Comparison of ENCODE assay signal across 8 cellular contexts in genomic region chr7:1136841-1137516, GRCh38. TPM values are rescaled to one million over a fixed set of nuclear protein-coding genes. Genes with fewer than 3 reads are reported as not detected.
DNase-seq lines count a peak whose midpoint lies in the region; TF ChIP-seq lines count a peak whose summit lies in the region.

No MANE protein-coding gene starts in this region.

- H3K4me1 ChIP-seq in BE2C (peaks cover 4% of the 10 kb centered on the region), HAP-1 (peaks cover 4% of the 10 kb centered on the region; the same call in 1 of the 2 replicates), esophagus squamous epithelium (peaks cover 14 to 21% (median 15%) of the 10 kb centered on the region in 3 donors)

- TF ChIP-seq CTCF in BE2C (IDR thresholded peaks at IDR 0.05; ENCODE audit: low read depth, low read length) (no peak), esophagus squamous epithelium (IDR thresholded peaks at IDR 0.05) (no peak), retinal pigment epithelial cell (conservative IDR thresholded peaks at IDR 0.05; ENCODE audit: low read depth, low read length) (no peak)

- DNase-seq in BE2C: no peak
- peak in 1 of 2 experiments; percentile 28 for DNase-seq in HAP-1 (ENCODE audit: low spot score in 2 of 2)
- peak; percentile 60 for DNase-seq in SK-N-DZ (ENCODE audit: low spot score)
- no peak for DNase-seq in esophagus squamous epithelium (lab: John Stamatoyannopoulos, UW)
- no peak for DNase-seq in retinal pigment epithelial cell (ENCODE audit: low read depth)
- DNase-seq in NCI-H187 (lab: John Stamatoyannopoulos, UW): no peak
- DNase-seq in activated gamma-delta T cell treated with Interleukin-2 at 50 U/mL for 16 hours: no peak
- no peak for DNase-seq in globus pallidus (ENCODE audit: low spot score)

- H3K4me3 ChIP-seq in BE2C (ENCODE audit: low read depth, low read length) (peak overlapping the region; percentile 91), HAP-1 (peak overlapping the region; percentile 55), esophagus squamous epithelium (peak overlapping the region; percentile 73 to 92 (median 80)), retinal pigment epithelial cell (ENCODE audit: low read length) (peak overlapping the region; percentile 71)

- H3K27me3 ChIP-seq in BE2C (no peaks in the 10 kb centered on the region), HAP-1 (ENCODE audit: low read depth) (no peaks in the 10 kb centered on the region), esophagus squamous epithelium (no peaks in the 10 kb centered on the region)

- intact Hi-C loops in esophagus squamous epithelium (cut with DNase I): no loop called here

- H3K36me3 ChIP-seq in BE2C: 0 out of 2 replicates have a peak, but pooled peaks cover 2% of the 10 kb centered on the region
- no peaks in the 10 kb centered on the region for H3K36me3 ChIP-seq in HAP-1 (replicated peaks)
- H3K36me3 ChIP-seq in esophagus squamous epithelium: no peaks in the 10 kb centered on the region

- 10 to 18% methylated on average over 9 of the region's 9 CpGs for WGBS in esophagus squamous epithelium, 2 donors

- H3K9me3 ChIP-seq in BE2C (no peaks in the 10 kb centered on the region), HAP-1 (0 out of 2 replicates have a peak, but pooled peaks cover 2% of the 10 kb centered on the region), esophagus squamous epithelium (no peaks in the 10 kb centered on the region)

- in situ Hi-C loops in HAP-1 (cut with MboI; ENCODE audit: low sequenced_read_pairs): no loop called here

- H3K27ac ChIP-seq in esophagus squamous epithelium: no peak overlapping the region

- no peak for TF ChIP-seq POLR2A in esophagus squamous epithelium (IDR thresholded peaks at IDR 0.05)

RNA-seq across cellular contexts. Expression of gene ZFAND2A, which starts 23.0 kb away (rescaled TPM):
- polyA plus RNA-seq in BE2C (2012; ENCODE audit: insufficient read depth, insufficient read length, low read depth): 103 TPM
- polyA plus RNA-seq in SK-N-DZ (2014; cell fraction: cytosol; rRNA removed): 19.3 and 25.0 TPM in 2 replicates
- 16.4 and 26.1 TPM in 2 replicates for polyA plus RNA-seq in SK-N-DZ (2014; cell fraction: nucleus; rRNA removed)
- 10 to 100 TPM in 3 of 4 donors, 1 to 10 TPM in 1; 6.4 to 23.3 (median 14.0) TPM for total RNA-seq in esophagus squamous epithelium

RNA-seq across cellular contexts. Expression of gene GPER1, which starts 49.1 kb away (rescaled TPM):
- 6.5 TPM for polyA plus RNA-seq in BE2C (2012; ENCODE audit: insufficient read depth, insufficient read length, low read depth)
- 0.46 and 0.47 TPM in 2 replicates for polyA plus RNA-seq in SK-N-DZ (2014; cell fraction: cytosol; rRNA removed)
- polyA plus RNA-seq in SK-N-DZ (2014; cell fraction: nucleus; rRNA removed): 0.67 and 0.89 TPM in 2 replicates
- 1 to 10 TPM in 3 of 4 donors, under 1 TPM in 1; 0.87 to 2.3 (median 1.5) TPM for total RNA-seq in esophagus squamous epithelium
